In the genomic region with DNA sequence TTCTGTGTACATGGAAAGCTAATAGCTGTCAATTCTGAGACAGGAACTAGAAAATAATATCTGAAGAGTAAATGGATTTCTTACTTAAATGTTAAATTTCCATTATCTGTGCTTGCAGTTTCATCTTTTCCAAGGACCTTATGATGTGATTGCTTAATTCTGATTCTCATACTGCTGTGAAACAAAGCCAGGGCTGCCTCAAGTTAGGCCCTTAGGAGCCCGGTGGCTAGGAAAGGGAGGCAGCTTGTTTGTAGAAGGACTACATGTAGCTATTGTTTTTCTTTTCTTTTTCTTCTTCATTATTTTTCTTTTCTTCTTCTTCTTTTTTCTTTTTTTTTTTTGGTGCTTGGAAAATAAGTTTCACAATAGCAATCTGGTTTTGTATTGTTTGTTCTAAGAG, we compare ENCODE assay signal across 18 cellular contexts. TPM values are rescaled to one million over a fixed set of nuclear protein-coding genes. Genes with fewer than 3 reads are reported as not detected.
A peak's percentile ranks its signal among the peaks of the same experiment; 100 is the strongest.
DNase-seq lines count a peak whose midpoint lies in the region; ATAC-seq and TF ChIP-seq lines count a peak whose summit lies in the region.
"Had no signal": no experiment of that assay in that cellular context is flagged by ENCODE, and none has a peak within 500 bp of the region (broad histone marks: within the 10 kb centered on the region; RNA-seq: fewer than 3 reads in every experiment).

No MANE protein-coding gene starts in this region.

- no peaks in the 10 kb centered on the region for H3K27me3 Mint-ChIP-seq in stimulated activated naive CD8-positive, alpha-beta T cell treated with anti-CD3 and anti-CD28 coated beads, Interleukin-15, Interleukin-2, amounts not matched to agents 100 ng/mL and 50 ng/mL, for 24 hours
- H3K27me3 Mint-ChIP-seq in stimulated activated naive CD8-positive, alpha-beta T cell treated with anti-CD3 and anti-CD28 coated beads, Interleukin-15, amount 100 ng/mL, for 72 hours, result no peaks in the 10 kb centered on the region
- H3K27me3 Mint-ChIP-seq in T-helper 17 cell, result no peaks in the 10 kb centered on the region

- intact Hi-C loops in dorsolateral prefrontal cortex (cut with DNase I), result no loop called here

- H3K4me1 Mint-ChIP-seq in stimulated activated naive CD8-positive, alpha-beta T cell treated with anti-CD3 and anti-CD28 coated beads, Interleukin-15, Interleukin-2, amounts not matched to agents 100 ng/mL and 50 ng/mL, for 24 hours (ENCODE audit: low read depth), result peaks cover 3% of the 10 kb centered on the region
- peaks cover 36% of the 10 kb centered on the region for H3K4me1 Mint-ChIP-seq in stimulated activated naive CD8-positive, alpha-beta T cell treated with anti-CD3 and anti-CD28 coated beads, Interleukin-15, amount 100 ng/mL, for 72 hours
- H3K4me1 Mint-ChIP-seq in T-helper 17 cell, result peaks cover 12% of the 10 kb centered on the region

- H3K4me3 ChIP-seq in fibroblast of pulmonary artery (replicated peaks; ENCODE audit: low read depth, low read length) (no peak overlapping the region), dorsolateral prefrontal cortex (no peak overlapping the region)
- H3K4me3 ChIP-seq: K562, SJCRH30 had no signal

- no peak for ATAC-seq in stimulated activated naive CD8-positive, alpha-beta T cell treated with anti-CD3 and anti-CD28 coated beads, Interleukin-15, amount 100 ng/mL, for 72 hours
- ATAC-seq in T-helper 17 cell (no peak), GM18868 (IDR thresholded peaks at IDR 0.05; ENCODE audit: unreplicated experiment) (no peak), HG03460 (IDR thresholded peaks at IDR 0.05; ENCODE audit: unreplicated experiment) (no peak)
- ATAC-seq: HCT116, K562 had no signal

- DNase-seq in stimulated activated naive CD8-positive, alpha-beta T cell treated with anti-CD3 and anti-CD28 coated beads, Interleukin-15, amount 100 ng/mL, for 72 hours, result no peak
- DNase-seq in T-helper 17 cell (no peak), fibroblast of pulmonary artery (ENCODE audit: low read depth) (peak; percentile 9), OCI-M2 (lab: John Stamatoyannopoulos, UW; ENCODE audit: unreplicated experiment) (no peak), dorsolateral prefrontal cortex (no peak)
- DNase-seq: Caco-2, NCI-H187 treated with DMSO at 0.1 percent for 48 hours, NCI-H345, NCI-H526 treated with DMSO at 0.1 percent for 48 hours, OCI-M1, RPMI8226, SJCRH30 had no signal

- H3K36me3 Mint-ChIP-seq in stimulated activated naive CD8-positive, alpha-beta T cell treated with anti-CD3 and anti-CD28 coated beads, Interleukin-15, Interleukin-2, amounts not matched to agents 100 ng/mL and 50 ng/mL, for 24 hours (ENCODE audit: low read depth), result peaks cover 90% of the 10 kb centered on the region
- H3K36me3 Mint-ChIP-seq in T-helper 17 cell (ENCODE audit: low read depth), result peaks cover 9% of the 10 kb centered on the region

- no peak overlapping the region for H3K4me3 Mint-ChIP-seq in stimulated activated naive CD8-positive, alpha-beta T cell treated with anti-CD3 and anti-CD28 coated beads, Interleukin-15, Interleukin-2, amounts not matched to agents 100 ng/mL and 50 ng/mL, for 24 hours
- H3K4me3 Mint-ChIP-seq in stimulated activated naive CD8-positive, alpha-beta T cell treated with anti-CD3 and anti-CD28 coated beads, Interleukin-15, amount 100 ng/mL, for 72 hours, result no peak overlapping the region
- no peak overlapping the region for H3K4me3 Mint-ChIP-seq in T-helper 17 cell

- peak overlapping the region in 3 of 59 donors; percentile 34 to 38 (median 37) for H3K27ac ChIP-seq in dorsolateral prefrontal cortex
- H3K27ac ChIP-seq: C4-2B, SJCRH30 had no signal

- no peaks in the 10 kb centered on the region for H3K9me3 Mint-ChIP-seq in stimulated activated naive CD8-positive, alpha-beta T cell treated with anti-CD3 and anti-CD28 coated beads, Interleukin-15, Interleukin-2, amounts not matched to agents 100 ng/mL and 50 ng/mL, for 24 hours
- no peaks in the 10 kb centered on the region for H3K9me3 Mint-ChIP-seq in stimulated activated naive CD8-positive, alpha-beta T cell treated with anti-CD3 and anti-CD28 coated beads, Interleukin-15, amount 100 ng/mL, for 72 hours

- H3K27ac Mint-ChIP-seq in stimulated activated naive CD8-positive, alpha-beta T cell treated with anti-CD3 and anti-CD28 coated beads, Interleukin-15, Interleukin-2, amounts not matched to agents 100 ng/mL and 50 ng/mL, for 24 hours, result peak overlapping the region; percentile 31
- H3K27ac Mint-ChIP-seq in stimulated activated naive CD8-positive, alpha-beta T cell treated with anti-CD3 and anti-CD28 coated beads, Interleukin-15, amount 100 ng/mL, for 72 hours, result peak overlapping the region in 1 of 2 donors; percentile 89
- peak overlapping the region; percentile 79 for H3K27ac Mint-ChIP-seq in T-helper 17 cell

- H3K27me3 ChIP-seq in dorsolateral prefrontal cortex, result no peaks in the 10 kb centered on the region
- H3K27me3 ChIP-seq: SJCRH30 had no signal

- TF ChIP-seq CTCF in fibroblast of pulmonary artery (IDR thresholded peaks at IDR 0.05; ENCODE audit: low read length, missing control alignments) (no peak), dorsolateral prefrontal cortex (IDR thresholded peaks at IDR 0.05 in 54 of 56, conservative IDR thresholded peaks at IDR 0.05 in 2 of 56; ENCODE audit: low read depth in 1 of 56, partially characterized antibody in 56 of 56) (no peak)

- H3K9me3 ChIP-seq in T-helper 17 cell (ENCODE audit: control insufficient read depth, low read length, poor library complexity, severe bottlenecking), result no peaks in the 10 kb centered on the region
- H3K9me3 ChIP-seq: Caco-2, SJCRH30 had no signal

RNA-seq across cellular contexts. Expression of a gene that starts 50.5 kb away (rescaled TPM):
- total RNA-seq in T-helper 17 cell (100 to 1,000 TPM; 151 to 161 TPM), dorsolateral prefrontal cortex (100 to 1,000 TPM; 119 to 262 (median 192) TPM)
